ENCODE assay signal across 20 cellular contexts in the genomic region with DNA sequence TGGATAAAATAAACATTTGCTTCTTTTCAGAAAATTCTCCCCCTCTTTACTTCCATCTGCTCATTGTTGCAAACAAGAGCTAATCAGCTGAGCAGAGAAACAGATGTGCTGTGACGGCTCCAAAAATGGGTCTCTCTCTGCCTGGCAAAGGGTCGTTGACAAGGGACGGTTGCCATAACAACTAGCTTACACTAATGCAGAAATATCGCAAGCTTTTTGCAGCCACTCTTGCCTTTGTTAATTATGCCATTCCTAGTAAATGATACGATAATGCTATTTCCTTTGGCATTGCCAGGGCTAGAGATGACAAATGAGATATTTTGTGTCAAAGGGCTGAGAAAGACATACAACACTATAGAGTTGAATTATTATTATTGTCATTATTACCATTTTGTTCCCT. TPM values are rescaled to one million over a fixed set of nuclear protein-coding genes. Genes with fewer than 3 reads are reported as not detected.
DNase-seq lines count a peak whose midpoint lies in the region; ATAC-seq and TF ChIP-seq lines count a peak whose summit lies in the region.
"Had no signal": no experiment of that assay in that cellular context is flagged by ENCODE, and none has a peak within 500 bp of the region (broad histone marks: within the 10 kb centered on the region; RNA-seq: fewer than 3 reads in every experiment).

No MANE protein-coding gene starts in this region.

- H3K27me3 ChIP-seq in OCI-LY1 (ENCODE audit: insufficient read depth, low read length), result no peaks in the 10 kb centered on the region
- H3K27me3 ChIP-seq: breast epithelium, dorsolateral prefrontal cortex, neural progenitor cell, right atrium auricular region, tibial nerve had no signal

- no peaks in the 10 kb centered on the region for H3F3A ChIP-seq in OCI-LY1 (ENCODE audit: insufficient read depth, low read length)

- DNase-seq in HFF-Myc (ENCODE audit: extremely low read depth, low read depth), result peak; percentile 12
- DNase-seq in NCI-H2081 treated with DMSO at 0.1 percent for 48 hours (lab: John Stamatoyannopoulos, UW), result peak; percentile 41
- DNase-seq in lung microvascular endothelial cell (ENCODE audit: low read depth in 2 of 2), result peak; percentile 7
- no peak for DNase-seq in NCI-H526 (lab: John Stamatoyannopoulos, UW)
- DNase-seq in T-helper 17 cell, result no peak
- no peak for DNase-seq in activated CD8-positive, alpha-beta T cell treated with anti-CD3 and anti-CD28 coated beads, Interleukin-2, amount 10 ng/mL, durations not matched to agents 7 days and 5 days
- no peak for DNase-seq in left colon
- DNase-seq: activated CD4-positive, alpha-beta T cell treated with anti-CD3 and anti-CD28 coated beads, Interleukin-2, amount 10 ng/mL, durations not matched to agents 7 days and 5 days; erythroblast; midbrain; stimulated activated naive CD4-positive, alpha-beta T cell had no signal

- H3K79me2 ChIP-seq in OCI-LY1 (ENCODE audit: insufficient read depth, low read length), result no peaks in the 10 kb centered on the region

- no peaks in the 10 kb centered on the region for H3K4me1 Mint-ChIP-seq in T-helper 17 cell
- peaks cover 17% of the 10 kb centered on the region for H3K4me1 Mint-ChIP-seq in activated CD8-positive, alpha-beta T cell treated with anti-CD3 and anti-CD28 coated beads, Interleukin-2, amount 10 ng/mL, durations not matched to agents 7 days and 5 days (ENCODE audit: low read depth)
- H3K4me1 Mint-ChIP-seq: activated naive CD4-positive, alpha-beta T cell treated with anti-CD3 and anti-CD28 coated beads, Interleukin-2, amount 50 U/mL, for 24 hours had no signal

- intact Hi-C loops in left colon (cut with DNase I, micrococcal nuclease), result no loop called here

- peaks cover 83% of the 10 kb centered on the region for H3K4me1 ChIP-seq in OCI-LY1 (ENCODE audit: insufficient read depth, low read length, severe bottlenecking)
- H3K4me1 ChIP-seq: breast epithelium had no signal

- POLR2A ChIA-PET in activated CD8-positive, alpha-beta T cell treated with anti-CD3 and anti-CD28 coated beads, Interleukin-2, amount 10 ng/mL, durations not matched to agents 7 days and 5 days (lab: Charles Lee), result no interaction called here

- H2AFZ ChIP-seq in OCI-LY1 (ENCODE audit: low read length), result no peak overlapping the region
- H2AFZ ChIP-seq: neural progenitor cell had no signal

- H3K27me3 Mint-ChIP-seq in T-helper 17 cell, result peaks cover 26% of the 10 kb centered on the region
- H3K27me3 Mint-ChIP-seq in activated CD8-positive, alpha-beta T cell treated with anti-CD3 and anti-CD28 coated beads, Interleukin-2, amount 10 ng/mL, durations not matched to agents 7 days and 5 days (ENCODE audit: low read depth), result peaks cover 10% of the 10 kb centered on the region
- H3K27me3 Mint-ChIP-seq: B cell had no signal

- peak overlapping the region; percentile 43 for H3K27ac ChIP-seq in OCI-LY1 (ENCODE audit: low read depth, low read length, poor library complexity, severe bottlenecking)
- H3K27ac ChIP-seq: breast epithelium, neural progenitor cell, right atrium auricular region, RWPE1, tibial nerve had no signal

- H3K9me3 ChIP-seq in OCI-LY1 (ENCODE audit: low read length) (no peaks in the 10 kb centered on the region), T-helper 17 cell (ENCODE audit: control insufficient read depth, low read length, poor library complexity, severe bottlenecking) (no peaks in the 10 kb centered on the region)
- H3K9me3 ChIP-seq: breast epithelium, right atrium auricular region, tibial nerve had no signal

- H3K27ac Mint-ChIP-seq in T-helper 17 cell, result no peak overlapping the region
- no peak overlapping the region for H3K27ac Mint-ChIP-seq in activated CD8-positive, alpha-beta T cell treated with anti-CD3 and anti-CD28 coated beads, Interleukin-2, amount 10 ng/mL, durations not matched to agents 7 days and 5 days
- H3K27ac Mint-ChIP-seq: activated CD4-positive, alpha-beta T cell treated with anti-CD3 and anti-CD28 coated beads, Interleukin-2, amount 10 ng/mL, durations not matched to agents 7 days and 5 days; activated naive CD4-positive, alpha-beta T cell treated with anti-CD3 and anti-CD28 coated beads, Interleukin-2, amount 50 U/mL, for 24 hours; B cell; neural progenitor cell had no signal

- no peaks in the 10 kb centered on the region for H3K36me3 ChIP-seq in OCI-LY1 (ENCODE audit: insufficient read depth, low read length)
- H3K36me3 ChIP-seq: breast epithelium, neural progenitor cell, right atrium auricular region, tibial nerve had no signal

- TF ChIP-seq CTCF in HFF-Myc (IDR thresholded peaks at IDR 0.05; ENCODE audit: low read depth, low read length, missing control alignments) (no peak), OCI-LY1 (IDR thresholded peaks at IDR 0.05; ENCODE audit: low read length) (no peak)

- no peak overlapping the region for H3K4me2 ChIP-seq in OCI-LY1 (ENCODE audit: low read length)
- H3K4me2 ChIP-seq: neural progenitor cell had no signal

- no peaks in the 10 kb centered on the region for H3K9me3 Mint-ChIP-seq in activated CD8-positive, alpha-beta T cell treated with anti-CD3 and anti-CD28 coated beads, Interleukin-2, amount 10 ng/mL, durations not matched to agents 7 days and 5 days (ENCODE audit: insufficient read depth)
- H3K9me3 Mint-ChIP-seq: activated CD4-positive, alpha-beta T cell treated with anti-CD3 and anti-CD28 coated beads, Interleukin-2, amount 10 ng/mL, durations not matched to agents 7 days and 5 days; activated naive CD4-positive, alpha-beta T cell treated with anti-CD3 and anti-CD28 coated beads, Interleukin-2, amount 50 U/mL, for 24 hours; neural progenitor cell had no signal

- H3K9ac ChIP-seq in OCI-LY1 (ENCODE audit: low read length), result no peak overlapping the region
- H3K9ac ChIP-seq: neural progenitor cell had no signal

- CTCF ChIA-PET in activated CD8-positive, alpha-beta T cell treated with anti-CD3 and anti-CD28 coated beads, Interleukin-2, amount 10 ng/mL, durations not matched to agents 7 days and 5 days (lab: Charles Lee), result no interaction called here

- no peak overlapping the region for H3K4me3 ChIP-seq in HFF-Myc (replicated peaks; ENCODE audit: low read depth, low read length)
- H3K4me3 ChIP-seq in OCI-LY1 (ENCODE audit: low read depth, low read length, poor library complexity, severe bottlenecking), result no peak overlapping the region
- H3K4me3 ChIP-seq: breast epithelium, neural progenitor cell, right atrium auricular region, tibial nerve had no signal

- no peak overlapping the region for H3K4me3 Mint-ChIP-seq in T-helper 17 cell
- no peak overlapping the region for H3K4me3 Mint-ChIP-seq in activated CD8-positive, alpha-beta T cell treated with anti-CD3 and anti-CD28 coated beads, Interleukin-2, amount 10 ng/mL, durations not matched to agents 7 days and 5 days
- H3K4me3 Mint-ChIP-seq: activated CD4-positive, alpha-beta T cell treated with anti-CD3 and anti-CD28 coated beads, Interleukin-2, amount 10 ng/mL, durations not matched to agents 7 days and 5 days; activated naive CD4-positive, alpha-beta T cell treated with anti-CD3 and anti-CD28 coated beads, Interleukin-2, amount 50 U/mL, for 24 hours; B cell; neural progenitor cell had no signal

- H3K36me3 Mint-ChIP-seq in T-helper 17 cell (ENCODE audit: low read depth), result no peaks in the 10 kb centered on the region
- H3K36me3 Mint-ChIP-seq in activated CD8-positive, alpha-beta T cell treated with anti-CD3 and anti-CD28 coated beads, Interleukin-2, amount 10 ng/mL, durations not matched to agents 7 days and 5 days (ENCODE audit: low read depth), result no peaks in the 10 kb centered on the region
- H3K36me3 Mint-ChIP-seq: activated naive CD4-positive, alpha-beta T cell treated with anti-CD3 and anti-CD28 coated beads, Interleukin-2, amount 50 U/mL, for 24 hours; neural progenitor cell had no signal

- H3K9me2 ChIP-seq in OCI-LY1 (ENCODE audit: low read depth, low read length), result no peaks in the 10 kb centered on the region

- no peak for ATAC-seq in T-helper 17 cell
- ATAC-seq in activated CD8-positive, alpha-beta T cell treated with anti-CD3 and anti-CD28 coated beads, Interleukin-2, amount 10 ng/mL, durations not matched to agents 7 days and 5 days, result no peak
- ATAC-seq in left colon, result no peak

- no peaks in the 10 kb centered on the region for H4K20me1 ChIP-seq in OCI-LY1 (ENCODE audit: insufficient read depth, low read length)

RNA-seq across cellular contexts. Expression of a gene that starts 46.7 kb away (rescaled TPM):
- not detected in 2 replicates for total RNA-seq in lung microvascular endothelial cell
- total RNA-seq in T-helper 17 cell, result under 1 TPM in 1 of 2 donors, not detected in 1; 0.16 TPM
- under 1 TPM; 0.05 to 0.23 TPM for total RNA-seq in activated CD8-positive, alpha-beta T cell treated with anti-CD3 and anti-CD28 coated beads, Interleukin-2, amount 10 ng/mL, durations not matched to agents 7 days and 5 days
- under 1 TPM in 1 of 2 donors, not detected in 1; 0.09 TPM for total RNA-seq in left colon
- total RNA-seq: B cell, right atrium auricular region had no signal

Comparison
In these comparisons a context has a peak if more than half of its experiments do, and no peak if none do; other contexts are left out.
1. DNase-seq: peak in HFF-Myc (single experiment), NCI-H2081 treated with DMSO at 0.1 percent for 48 hours (single experiment) and lung microvascular endothelial cell (2 of 2); none in NCI-H526 (0 of 2), T-helper 17 cell (0 of 3), activated CD8-positive, alpha-beta T cell treated with anti-CD3 and anti-CD28 coated beads, Interleukin-2, amount 10 ng/mL, durations not matched to agents 7 days and 5 days (single experiment) and left colon (0 of 2).